8 cellular contexts compared by ENCODE assay signal in the genomic region with DNA sequence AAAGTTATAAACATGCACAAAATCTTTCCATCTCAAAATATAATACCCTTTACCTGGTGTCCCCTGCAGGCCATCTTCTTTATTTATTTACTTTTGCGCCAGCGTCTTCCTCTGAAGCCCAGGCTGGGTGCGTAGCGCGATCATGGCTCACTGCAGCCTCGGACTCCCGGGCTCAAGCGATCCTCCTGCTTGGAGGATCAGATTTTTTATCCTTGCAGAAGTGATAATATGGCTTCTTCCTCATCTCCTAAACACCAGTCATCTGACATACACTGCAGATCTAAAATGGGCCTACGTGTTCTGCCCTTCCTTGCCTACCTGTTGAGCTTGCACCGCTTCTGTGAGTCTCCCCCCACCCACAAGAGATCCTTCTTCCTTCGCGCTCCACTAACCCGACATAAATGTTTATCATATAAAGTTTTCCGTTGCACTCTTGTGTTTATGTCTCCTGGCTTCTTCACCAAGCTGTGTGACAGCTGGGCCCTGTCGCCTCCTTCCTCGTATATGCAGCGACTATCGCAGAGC.
DNase-seq lines count a peak whose midpoint lies in the region; FAIRE-seq and TF ChIP-seq lines count a peak whose summit lies in the region.

No MANE protein-coding gene starts in this region.

- peaks cover 39% of the 10 kb centered on the region for H3K4me1 ChIP-seq in mucosa of stomach (ENCODE audit: control insufficient read depth, insufficient read depth, low read length)

- H3K27ac ChIP-seq in HL-60 (replicated peaks) (peak overlapping the region; percentile 97), caudate nucleus (ENCODE audit: low read depth, low read length) (peak overlapping the region; percentile 91)

- H3K36me3 ChIP-seq in mucosa of stomach (ENCODE audit: control insufficient read depth, insufficient read depth, low read length) = no peaks in the 10 kb centered on the region

- TF ChIP-seq CTCF in HL-60 (IDR thresholded peaks at IDR 0.05; ENCODE audit: insufficient read depth, low read length) = no peak

- H3K27me3 ChIP-seq in HL-60 (ENCODE audit: insufficient read depth, poor library complexity, severe bottlenecking) (no peaks in the 10 kb centered on the region), mucosa of stomach (ENCODE audit: control insufficient read depth, insufficient read depth, low read length) (no peaks in the 10 kb centered on the region)

- FAIRE-seq in urothelium cell line (lab: Jason Lieb, UNC) = no peak

- H3K4me3 ChIP-seq in HL-60 (replicated peaks; ENCODE audit: insufficient read depth, low read length) (peak overlapping the region; percentile 39), mucosa of stomach (ENCODE audit: low read length) (peak overlapping the region; percentile 80)

- peak; percentile 8 for DNase-seq in stimulated activated CD4-positive, alpha-beta T cell treated with anti-CD3 and anti-CD28 coated beads, Interleukin-1b, Interleukin-23, amount 100 ng/mL, for 48 hours
- DNase-seq in stimulated activated CD4-positive, alpha-beta T cell treated with anti-CD3 and anti-CD28 coated beads, Interleukin-2, amount 100 ng/mL, for 48 hours = no peak
- DNase-seq in HL-60 (ENCODE audit: low read depth in 1 of 2, low spot score in 1 of 2) (no peak), caudate nucleus (lab: John Stamatoyannopoulos, UW) (no peak), nucleus accumbens (lab: John Stamatoyannopoulos, UW) (no peak), NOMO-1 treated with dmso at 0.1 percent for 144 hours (lab: John Stamatoyannopoulos, UW; ENCODE audit: unreplicated experiment) (no peak), urothelium cell line (ENCODE audit: low spot score) (no peak)

- H3K9me3 ChIP-seq in mucosa of stomach (ENCODE audit: control insufficient read depth, low read length) = no peaks in the 10 kb centered on the region

- peak overlapping the region; percentile 98 for H3K9ac ChIP-seq in mucosa of stomach (ENCODE audit: low read length)
